ENCODE assay signal across 8 cellular contexts in genomic region chr22:23070418-23071162, GRCh38. TPM values are rescaled to one million over a fixed set of nuclear protein-coding genes. Genes with fewer than 3 reads are reported as not detected.
DNase-seq lines count a peak whose midpoint lies in the region; ATAC-seq and TF ChIP-seq lines count a peak whose summit lies in the region.

Gene GNAZ, plus strand, starts transcription at chr22:23070519. Its CDS starts 25,177 bp downstream, at chr22:23095696.

- no peak for TF ChIP-seq POLR2A in sigmoid colon (IDR thresholded peaks at IDR 0.05)

- CTCF ChIA-PET in CD8-positive, alpha-beta T cell (lab: Charles Lee): interaction anchor here (0.9 to 1.0 kb wide), 2 partner anchors 111 to 114 kb away, joined by 3 to 4 read pairs; no protein-coding TSS in a partner anchor

- no peaks in the 10 kb centered on the region for H3K36me3 Mint-ChIP-seq in CD8-positive, alpha-beta T cell

- peaks cover 11% of the 10 kb centered on the region for H3K4me1 ChIP-seq in CD8-positive, alpha-beta T cell (ENCODE audit: insufficient read depth, low read length)
- H3K4me1 ChIP-seq in sigmoid colon: peaks cover 0 to 37% (median 21%) of the 10 kb centered on the region in 4 donors

- H3K27ac ChIP-seq in CD8-positive, alpha-beta T cell (ENCODE audit: low read depth, low read length): no peak within 1 kb of the TSS
- peak within 1 kb of the TSS; percentile 75 for H3K27ac ChIP-seq in angular gyrus (ENCODE audit: low read depth, low read length)
- H3K27ac ChIP-seq in sigmoid colon: peak within 1 kb of the TSS; percentile 73 to 78 (median 76)

- no peaks in the 10 kb centered on the region for H3K9me3 ChIP-seq in CD8-positive, alpha-beta T cell (ENCODE audit: low read length)
- H3K9me3 ChIP-seq in sigmoid colon: no peaks in the 10 kb centered on the region

- TF ChIP-seq EP300 in sigmoid colon (IDR thresholded peaks at IDR 0.05): no peak

- WGBS in sigmoid colon, 2 donors: 1 to 2% methylated on average over 83 of the region's 83 CpGs

- peaks cover 16% of the 10 kb centered on the region for H3K4me1 Mint-ChIP-seq in CD8-positive, alpha-beta T cell (ENCODE audit: low read depth)

- ATAC-seq in CD8-positive, alpha-beta T cell: peak; percentile 50
- ATAC-seq in GM19463 (IDR thresholded peaks at IDR 0.05; ENCODE audit: unreplicated experiment): peak; percentile 27

- TF ChIP-seq CTCF in CD8-positive, alpha-beta T cell (IDR thresholded peaks at IDR 0.05): no peak
- no peak for TF ChIP-seq CTCF in sigmoid colon (IDR thresholded peaks at IDR 0.05)

- POLR2A ChIA-PET in CD8-positive, alpha-beta T cell (lab: Charles Lee): interaction anchor here (0.5 to 1.1 kb wide), 2 partner anchors 67 to 97 kb away, joined by 3 to 5 read pairs; no protein-coding TSS in a partner anchor

- H3K9me3 Mint-ChIP-seq in CD8-positive, alpha-beta T cell: no peaks in the 10 kb centered on the region

- H3K27ac Mint-ChIP-seq in CD8-positive, alpha-beta T cell: peak within 1 kb of the TSS; percentile 52

- intact Hi-C loops in CD8-positive, alpha-beta T cell (cut with DNase I, micrococcal nuclease): loop anchor here (1.0 to 2.0 kb wide), 2 partner anchors 70 to 112 kb away; partner anchors contain the start of gene RSPH14 (in 1 of the 2)
- intact Hi-C loops in sigmoid colon (cut with DNase I): loop anchor here (2.0 kb wide), 1 partner anchor 28 kb away; no protein-coding TSS in a partner anchor

- H3K27me3 ChIP-seq in CD8-positive, alpha-beta T cell (ENCODE audit: insufficient read depth, low read length): no peaks in the 10 kb centered on the region
- no peaks in the 10 kb centered on the region for H3K27me3 ChIP-seq in sigmoid colon

- peaks cover 13% of the 10 kb centered on the region for H3K27me3 Mint-ChIP-seq in CD8-positive, alpha-beta T cell (ENCODE audit: low read depth)

- peak in 3 of 7 experiments; percentile 14 to 60 (median 38) for DNase-seq in CD8-positive, alpha-beta T cell
- peak; percentile 70 for DNase-seq in NCI-H69 (lab: John Stamatoyannopoulos, UW)
- peak; percentile 67 for DNase-seq in sigmoid colon
- no peak for DNase-seq in middle frontal gyrus (ENCODE audit: extremely low spot score, low spot score)
- DNase-seq in NCI-H2107 (lab: John Stamatoyannopoulos, UW): no peak

- H3K36me3 ChIP-seq in CD8-positive, alpha-beta T cell (ENCODE audit: insufficient read depth, low read length): no peaks in the 10 kb centered on the region
- no peaks in the 10 kb centered on the region for H3K36me3 ChIP-seq in sigmoid colon

- peak within 1 kb of the TSS; percentile 49 for H3K4me3 ChIP-seq in CD8-positive, alpha-beta T cell (ENCODE audit: low read depth, low read length)
- peak within 1 kb of the TSS; percentile 45 for H3K4me3 ChIP-seq in iPS-11a (ENCODE audit: low read depth, low read length)
- peak within 1 kb of the TSS; percentile 61 to 93 (median 76) for H3K4me3 ChIP-seq in sigmoid colon

- H3K4me3 Mint-ChIP-seq in CD8-positive, alpha-beta T cell: peak within 1 kb of the TSS; percentile 86

RNA-seq across cellular contexts. Expression of gene GNAZ, which starts in this region (rescaled TPM):
- total RNA-seq in CD8-positive, alpha-beta T cell: not detected
- 10 to 100 TPM; 22.8 to 27.6 (median 24.9) TPM for total RNA-seq in sigmoid colon
- 1 to 10 TPM in 1 of 3 donors, under 1 TPM in 2; under 0.01 to 2.6 (median 0.46) TPM for polyA plus RNA-seq in sigmoid colon

Comparison
In these comparisons a context has a peak if more than half of its experiments do, and no peak if none do; other contexts are left out.
1. RNA of gene GNAZ (total RNA-seq): 22.8 to 27.6 TPM in sigmoid colon; not detected in CD8-positive, alpha-beta T cell; every median in the first group is over 10 times any median in the second.
2. Peak in ATAC-seq and H3K4me3 ChIP-seq in CD8-positive, alpha-beta T cell; RNA of the gene not detected or under 1 TPM.
3. DNase-seq: peak in NCI-H69 (single experiment) and sigmoid colon (single experiment); none in middle frontal gyrus (single experiment) and NCI-H2107 (single experiment).
4. Peak in every context shown above with its lines, with median percentiles within 50 percentile points of each other: H3K4me3 ChIP-seq.